ENCODE assay signal across 12 cellular contexts in genomic region chr12:47803196-47803875, GRCh38. TPM values are rescaled to one million over a fixed set of nuclear protein-coding genes. Genes with fewer than 3 reads are reported as not detected.
DNase-seq lines count a peak whose midpoint lies in the region; FAIRE-seq and TF ChIP-seq lines count a peak whose summit lies in the region.
"Had no signal": no experiment of that assay in that cellular context is flagged by ENCODE, and none has a peak within 500 bp of the region (broad histone marks: within the 10 kb centered on the region; RNA-seq: fewer than 3 reads in every experiment).

No MANE protein-coding gene starts in this region.

- TF ChIP-seq CTCF in brain (conservative IDR thresholded peaks at IDR 0.05) (no peak), nephron progenitor cell (IDR thresholded peaks at IDR 0.05) (no peak)

- FAIRE-seq in urothelium cell line (lab: Jason Lieb, UNC), result no peak

- H3K27ac Mint-ChIP-seq in brain (peak overlapping the region in 3 of 5 experiments; percentile 2 to 55 (median 7)), nephron progenitor cell (peak overlapping the region; percentile 89)

- H3K4me3 Mint-ChIP-seq in brain (no peak overlapping the region), nephron progenitor cell (peak overlapping the region; percentile 28)

- DNase-seq in nephron progenitor cell, result no peak
- no peak for DNase-seq in NCI-H1417 (lab: John Stamatoyannopoulos, UW)
- no peak for DNase-seq in mesenteric fat pad (ENCODE audit: low spot score)
- DNase-seq in urothelium cell line (ENCODE audit: low spot score), result no peak
- DNase-seq in NCI-H1092 (lab: John Stamatoyannopoulos, UW), result no peak
- DNase-seq: activated CD8-positive, alpha-beta memory T cell treated with anti-CD3 and anti-CD28 coated beads, Interleukin-2, amount 50 U/mL, for 48 hours; DND-41; PC-3; stimulated activated CD4-positive, alpha-beta T cell treated with anti-CD3 and anti-CD28 coated beads, Interleukin-1b, Interleukin-23, amount 100 ng/mL, for 48 hours had no signal

- H3K36me3 Mint-ChIP-seq in brain (no peaks in the 10 kb centered on the region), nephron progenitor cell (ENCODE audit: low read depth) (peaks cover 12% of the 10 kb centered on the region)

- peak overlapping the region; percentile 62 to 80 (median 74) for H3K27ac ChIP-seq in BLaER1 treated with 17β-estradiol and CSF1 and Interleukin-3, amounts not matched to agents 10 nM and 100 nM
- H3K27ac ChIP-seq in KOPT-K1 (ENCODE audit: low read depth, low read length, poor library complexity, severe bottlenecking), result peak overlapping the region; percentile 34

- H3K9me3 Mint-ChIP-seq in brain, result peaks cover 0 to 2% (median 0%) of the 10 kb centered on the region in 5 experiments
- H3K9me3 Mint-ChIP-seq in nephron progenitor cell, result no peaks in the 10 kb centered on the region

- peak overlapping the region; percentile 56 to 76 (median 72); a peak in 21 of 22 replicates for H3K9ac ChIP-seq in BLaER1 treated with 17β-estradiol and CSF1 and Interleukin-3, amounts not matched to agents 10 nM and 100 nM

- H3K27me3 Mint-ChIP-seq in brain (no peaks in the 10 kb centered on the region), nephron progenitor cell (ENCODE audit: low read depth, poor library complexity) (peaks cover 4% of the 10 kb centered on the region)

- H3K4me2 ChIP-seq in BLaER1 treated with 17β-estradiol and CSF1 and Interleukin-3, amounts not matched to agents 10 nM and 100 nM, result peak overlapping the region; percentile 90 to 100 (median 99)

- H3K27me3 ChIP-seq in BLaER1 treated with 17β-estradiol and CSF1 and Interleukin-3, amounts not matched to agents 10 nM and 100 nM, result no peaks in the 10 kb centered on the region

- no peaks in the 10 kb centered on the region for H3K9me3 ChIP-seq in BLaER1 treated with 17β-estradiol and CSF1 and Interleukin-3, amounts not matched to agents 10 nM and 100 nM (replicated peaks in 1 of 11)
- H3K9me3 ChIP-seq in KOPT-K1 (ENCODE audit: insufficient read depth, low read length, poor library complexity, severe bottlenecking), result no peaks in the 10 kb centered on the region

- peaks cover 12 to 100% (median 100%) of the 10 kb centered on the region in 11 experiments; a peak in 20 of 22 replicates for H4K20me1 ChIP-seq in BLaER1 treated with 17β-estradiol and CSF1 and Interleukin-3, amounts not matched to agents 10 nM and 100 nM

- peak overlapping the region; percentile 10 to 56 (median 29); a peak in 12 of 20 replicates for H3K4me3 ChIP-seq in BLaER1 treated with 17β-estradiol and CSF1 and Interleukin-3, amounts not matched to agents 10 nM and 100 nM

- H3K4me1 ChIP-seq in BLaER1 treated with 17β-estradiol and CSF1 and Interleukin-3, amounts not matched to agents 10 nM and 100 nM, result peaks cover 93 to 100% (median 97%) of the 10 kb centered on the region in 10 experiments

- H3K36me3 ChIP-seq in BLaER1 treated with 17β-estradiol and CSF1 and Interleukin-3, amounts not matched to agents 10 nM and 100 nM, result peaks cover 12 to 74% (median 53%) of the 10 kb centered on the region in 11 experiments
- peaks cover 69% of the 10 kb centered on the region for H3K36me3 ChIP-seq in KOPT-K1 (ENCODE audit: insufficient read depth, low read length)

- H3K4me1 Mint-ChIP-seq in brain (peaks cover 73% of the 10 kb centered on the region), nephron progenitor cell (peaks cover 78% of the 10 kb centered on the region)

RNA-seq across cellular contexts. Expression of gene HDAC7, which starts 16.4 kb away (rescaled TPM):
- polyA plus RNA-seq in brain (ENCODE audit: insufficient read depth, low read depth, low replicate concordance), result 8.2 TPM
- total RNA-seq in mesenteric fat pad, result 105 TPM

RNA-seq across cellular contexts. Expression of gene SLC48A1, which starts 30.3 kb away (rescaled TPM):
- 77.4 TPM for polyA plus RNA-seq in brain (ENCODE audit: insufficient read depth, low read depth, low replicate concordance)
- total RNA-seq in mesenteric fat pad, result 40.3 TPM

RNA-seq across cellular contexts. Expression of gene RAPGEF3, which starts 44.7 kb away (rescaled TPM):
- 10.3 TPM for polyA plus RNA-seq in brain (ENCODE audit: insufficient read depth, low read depth, low replicate concordance)
- total RNA-seq in mesenteric fat pad, result 79.4 TPM
